ENCODE assay signal across 8 cellular contexts in genomic region chr2:191555092-191555742, GRCh38.
DNase-seq lines count a peak whose midpoint lies in the region; ATAC-seq, FAIRE-seq and TF ChIP-seq lines count a peak whose summit lies in the region.

No MANE protein-coding gene starts in this region.

- no peaks in the 10 kb centered on the region for H3K9me3 ChIP-seq in HEK293 (ENCODE audit: control insufficient read depth, insufficient read depth, low read depth, low read length)
- H3K9me3 ChIP-seq in MM.1S (replicated peaks; ENCODE audit: insufficient read depth, low read length) = no peaks in the 10 kb centered on the region
- no peaks in the 10 kb centered on the region for H3K9me3 ChIP-seq in SJSA1 (replicated peaks)
- H3K9me3 ChIP-seq in pancreas = no peaks in the 10 kb centered on the region
- H3K9me3 ChIP-seq in transverse colon = no peaks in the 10 kb centered on the region

- no peak for TF ChIP-seq POLR2A in transverse colon (IDR thresholded peaks at IDR 0.05)

- H3K36me3 ChIP-seq in HEK293 (ENCODE audit: control insufficient read depth in 2 of 2, insufficient read depth in 1 of 2, low read length in 2 of 2) (no peaks in the 10 kb centered on the region), MM.1S (replicated peaks; ENCODE audit: insufficient read depth, low read length) (no peaks in the 10 kb centered on the region), SJSA1 (no peaks in the 10 kb centered on the region), pancreas (no peaks in the 10 kb centered on the region), transverse colon (no peaks in the 10 kb centered on the region)

- no peaks in the 10 kb centered on the region for H3F3A ChIP-seq in MM.1S (ENCODE audit: insufficient read depth, low read length)

- peak; percentile 40 for DNase-seq in GM12864 (ENCODE audit: low read depth)
- DNase-seq in MM.1S = peak; percentile 83
- peak; percentile 80 to 81 for DNase-seq in SJSA1 (ENCODE audit: low read depth in 1 of 2, low spot score in 2 of 2)
- peak; percentile 70 for DNase-seq in activated gamma-delta T cell treated with anti-CD3 and anti-CD28 coated beads, Interleukin-2, amount 50 U/mL, for 16 hours (ENCODE audit: low read depth)
- peak; percentile 77 for DNase-seq in globus pallidus (ENCODE audit: low spot score)
- peak; percentile 72 to 86 (median 78) for DNase-seq in pancreas
- DNase-seq in transverse colon = peak; percentile 88

- no peaks in the 10 kb centered on the region for H4K20me1 ChIP-seq in MM.1S (ENCODE audit: insufficient read depth, low read length)

- POLR2A ChIA-PET in HEK293 (lab: Yijun Ruan, JAX) = interaction anchor here (0.7 to 1.3 kb wide), 4 partner anchors 13 to 1228 kb away, joined by 3 to 8 read pairs (median 5); partner anchors contain the start of gene NABP1

- WGBS in pancreas, 2 donors = 2% methylated on average over 10 of the region's 10 CpGs
- WGBS in transverse colon (ENCODE audit: low coverage in 1 of 2), 2 donors = 2 to 5% methylated on average over 6 to 10 of the region's 10 CpGs

- TF ChIP-seq CTCF in GM12864 (IDR thresholded peaks at IDR 0.05; ENCODE audit: low read depth, low read length, missing control alignments) = peak; percentile 71
- peak; percentile 81 for TF ChIP-seq CTCF in HEK293 (tag by site-specific recombination; IDR thresholded peaks at IDR 0.05)
- peak; percentile 71 for TF ChIP-seq CTCF in MM.1S (IDR thresholded peaks at IDR 0.05; ENCODE audit: low read length)
- TF ChIP-seq CTCF in pancreas (IDR thresholded peaks at IDR 0.05) = peak; percentile 40 to 67 (median 50)
- TF ChIP-seq CTCF in transverse colon (IDR thresholded peaks at IDR 0.05) = peak; percentile 68 to 78 (median 73)

- no peak overlapping the region for H3K9ac ChIP-seq in MM.1S (ENCODE audit: low read length)

- FAIRE-seq in pancreas (lab: Jason Lieb, UNC) = peak; percentile 66

- peaks cover 3% of the 10 kb centered on the region; the same call in 1 of the 2 replicates for H3K4me1 ChIP-seq in HEK293 (ENCODE audit: control insufficient read depth, insufficient read depth, low read length)
- H3K4me1 ChIP-seq in MM.1S (ENCODE audit: low read length) = no peaks in the 10 kb centered on the region
- peaks cover 13% of the 10 kb centered on the region for H3K4me1 ChIP-seq in SJSA1 (replicated peaks)
- H3K4me1 ChIP-seq in pancreas = no peaks in the 10 kb centered on the region
- peaks cover 0 to 3% (median 0%) of the 10 kb centered on the region in 4 donors for H3K4me1 ChIP-seq in transverse colon

- no peaks in the 10 kb centered on the region for H3K79me2 ChIP-seq in MM.1S (ENCODE audit: low read length)

- H3K4me2 ChIP-seq in MM.1S (ENCODE audit: low read depth, low read length) = peak overlapping the region; percentile 5; the same call in 1 of the 2 replicates

- H3K27me3 ChIP-seq in MM.1S (replicated peaks; ENCODE audit: insufficient read depth, low read length) = no peaks in the 10 kb centered on the region
- H3K27me3 ChIP-seq in SJSA1 (replicated peaks) = no peaks in the 10 kb centered on the region; the same call in 1 of the 2 replicates
- H3K27me3 ChIP-seq in pancreas = peaks cover 0 to 4% (median 0%) of the 10 kb centered on the region in 4 donors
- H3K27me3 ChIP-seq in transverse colon = no peaks in the 10 kb centered on the region

- intact Hi-C loops in pancreas (cut with DNase I) (loop anchor here in 1 of 3 donors (5.0 to 10.0 kb wide), 2 partner anchors 127 to 610 kb away; no protein-coding TSS in a partner anchor), transverse colon (cut with DNase I; ENCODE audit: low total_unique reads) (loop anchor here (5.0 to 10.0 kb wide), 3 partner anchors 132 to 610 kb away; no protein-coding TSS in a partner anchor)

- H3K9me2 ChIP-seq in MM.1S (replicated peaks; ENCODE audit: insufficient read depth, low read length) = no peaks in the 10 kb centered on the region

- in situ Hi-C loops in transverse colon (cut with MboI; ENCODE audit: low pct_ligation_motif_present in 1 of 4, low pct_unique_long_range_greater_than_20kb in 1 of 4, low sequenced_read_pairs in 3 of 4) = loop anchor here in 1 of 4 donors (25.0 kb wide), 1 partner anchor 607 kb away; no protein-coding TSS in a partner anchor

- H2AFZ ChIP-seq in MM.1S (ENCODE audit: low read length) = no peak overlapping the region

- no peak overlapping the region for H3K27ac ChIP-seq in HEK293 (ENCODE audit: extremely low read depth, low read depth, low read length)
- no peak overlapping the region for H3K27ac ChIP-seq in MM.1S (ENCODE audit: low read length)
- H3K27ac ChIP-seq in SJSA1 = no peak overlapping the region
- no peak overlapping the region for H3K27ac ChIP-seq in pancreas
- no peak overlapping the region for H3K27ac ChIP-seq in transverse colon

- CTCF ChIA-PET in HEK293 (lab: Yijun Ruan, JAX) = interaction anchor here (0.6 to 3.8 kb wide), 20 partner anchors 9 to 1187 kb away, joined by 3 to 17 read pairs (median 4); no protein-coding TSS in a partner anchor

- peak; percentile 92 to 100 (median 98) for ATAC-seq in pancreas

- no peak overlapping the region for H3K4me3 ChIP-seq in GM12864 (ENCODE audit: low read depth, low read length)
- no peak overlapping the region for H3K4me3 ChIP-seq in HEK293 (ENCODE audit: low read depth, low read length)
- H3K4me3 ChIP-seq in MM.1S (ENCODE audit: low read length) = no peak overlapping the region
- no peak overlapping the region for H3K4me3 ChIP-seq in SJSA1
- H3K4me3 ChIP-seq in pancreas = no peak overlapping the region
- H3K4me3 ChIP-seq in transverse colon = no peak overlapping the region

- TF ChIP-seq EP300 in transverse colon (IDR thresholded peaks at IDR 0.05; ENCODE audit: low read depth) = no peak

TF ChIP-seq in HEK293, 187 proteins besides CTCF, POLR2A, EP300 and RAD21:
- 0 out of 2 replicates have a peak, but pooled peaks have one; percentile 28 for TF ChIP-seq PATZ1 (tag by site-specific recombination; IDR thresholded peaks at IDR 0.05)
- TF ChIP-seq ZSCAN30 (tag by site-specific recombination; IDR thresholded peaks at IDR 0.05) = no peak
- peak; percentile 88 for TF ChIP-seq ZNF654 (tag by site-specific recombination; IDR thresholded peaks at IDR 0.05; ENCODE audit: low read depth)
- TF ChIP-seq EGR2 (tag by site-specific recombination; IDR thresholded peaks at IDR 0.05; ENCODE audit: low read depth) = 0 out of 2 replicates have a peak, but pooled peaks have one; percentile 25
- TF ChIP-seq ZNF2 (tag by site-specific recombination; IDR thresholded peaks at IDR 0.05) = 0 out of 2 replicates have a peak, but pooled peaks have one; percentile 38
- no peak for TF ChIP-seq ZNF398 (tag by site-specific recombination; IDR thresholded peaks at IDR 0.05)
